ENCODE assay signal across 8 cellular contexts in genomic region chr4:40205259-40206198, GRCh38. TPM values are rescaled to one million over a fixed set of nuclear protein-coding genes. Genes with fewer than 3 reads are reported as not detected.
A peak's percentile ranks its signal among the peaks of the same experiment; 100 is the strongest.
DNase-seq lines count a peak whose midpoint lies in the region; ATAC-seq and TF ChIP-seq lines count a peak whose summit lies in the region.

No MANE protein-coding gene starts in this region.

- H3K27ac Mint-ChIP-seq in CD8-positive, alpha-beta T cell, result peak overlapping the region; percentile 92
- peak overlapping the region; percentile 98 for H3K27ac Mint-ChIP-seq in activated CD4-positive, alpha-beta memory T cell treated with anti-CD3 and anti-CD28 coated beads for 36 hours

- no peaks in the 10 kb centered on the region for H3K9me3 Mint-ChIP-seq in CD8-positive, alpha-beta T cell
- no peaks in the 10 kb centered on the region for H3K9me3 Mint-ChIP-seq in activated CD4-positive, alpha-beta memory T cell treated with anti-CD3 and anti-CD28 coated beads for 36 hours

- peak; percentile 32 for ATAC-seq in CD8-positive, alpha-beta T cell
- ATAC-seq in GM19397 (IDR thresholded peaks at IDR 0.05; ENCODE audit: unreplicated experiment) (peak; percentile 57), HG03439 (IDR thresholded peaks at IDR 0.05; ENCODE audit: unreplicated experiment) (peak; percentile 43)

- intact Hi-C loops in CD8-positive, alpha-beta T cell (cut with DNase I, micrococcal nuclease), result loop anchor here (1.0 to 2.0 kb wide), 3 partner anchors 9 to 55 kb away; no protein-coding TSS in a partner anchor
- intact Hi-C loops in activated CD4-positive, alpha-beta memory T cell treated with anti-CD3 and anti-CD28 coated beads for 36 hours (cut with micrococcal nuclease), result loop anchor here (1.0 to 10.0 kb wide), 6 partner anchors 9 to 1171 kb away; partner anchors contain the start of gene TMEM156

- H3K36me3 Mint-ChIP-seq in CD8-positive, alpha-beta T cell, result peaks cover 79% of the 10 kb centered on the region
- H3K36me3 Mint-ChIP-seq in activated CD4-positive, alpha-beta memory T cell treated with anti-CD3 and anti-CD28 coated beads for 36 hours, result peaks cover 70% of the 10 kb centered on the region

- peaks cover 47% of the 10 kb centered on the region for H3K4me1 ChIP-seq in CD8-positive, alpha-beta T cell (ENCODE audit: insufficient read depth, low read length)

- no peaks in the 10 kb centered on the region for H3K9me3 ChIP-seq in CD8-positive, alpha-beta T cell (ENCODE audit: low read length)

- no peak for TF ChIP-seq CTCF in CD8-positive, alpha-beta T cell (IDR thresholded peaks at IDR 0.05)

- DNase-seq in CD8-positive, alpha-beta T cell, result no peak
- peak; percentile 69 for DNase-seq in activated CD4-positive, alpha-beta memory T cell treated with anti-CD3 and anti-CD28 coated beads for 36 hours
- DNase-seq in pons (ENCODE audit: low spot score), result peak; percentile 72
- no peak for DNase-seq in iPS-NIHi11 (ENCODE audit: low spot score)
- no peak for DNase-seq in NCI-H774 (lab: John Stamatoyannopoulos, UW)
- no peak for DNase-seq in NCI-H146 (lab: John Stamatoyannopoulos, UW)

- H3K27ac ChIP-seq in CD8-positive, alpha-beta T cell (ENCODE audit: low read depth, low read length), result peak overlapping the region; percentile 22

- no peaks in the 10 kb centered on the region for H3K27me3 ChIP-seq in CD8-positive, alpha-beta T cell (ENCODE audit: insufficient read depth, low read length)

- peaks cover 70% of the 10 kb centered on the region for H3K4me1 Mint-ChIP-seq in CD8-positive, alpha-beta T cell (ENCODE audit: low read depth)
- peaks cover 61% of the 10 kb centered on the region for H3K4me1 Mint-ChIP-seq in activated CD4-positive, alpha-beta memory T cell treated with anti-CD3 and anti-CD28 coated beads for 36 hours (ENCODE audit: low read depth)

- CTCF ChIA-PET in CD8-positive, alpha-beta T cell (lab: Charles Lee), result interaction anchor here (0.7 to 13.6 kb wide), 15 partner anchors 10 to 149 kb away, joined by 3 to 114 read pairs (median 4); partner anchors contain the start of genes N4BP2 and RHOH
- CTCF ChIA-PET in activated CD4-positive, alpha-beta memory T cell treated with anti-CD3 and anti-CD28 coated beads for 36 hours (lab: Charles Lee), result interaction anchor here (0.6 to 3.5 kb wide), 11 partner anchors 10 to 111 kb away, joined by 3 to 24 read pairs (median 4); no protein-coding TSS in a partner anchor

- POLR2A ChIA-PET in CD8-positive, alpha-beta T cell (lab: Charles Lee), result interaction anchor here (0.8 to 14.7 kb wide), 17 partner anchors 8 to 237 kb away, joined by 3 to 210 read pairs (median 8); partner anchors contain the start of gene RHOH
- POLR2A ChIA-PET in activated CD4-positive, alpha-beta memory T cell treated with anti-CD3 and anti-CD28 coated beads for 36 hours (lab: Charles Lee), result interaction anchor here (0.7 to 6.1 kb wide), 19 partner anchors 8 to 451 kb away, joined by 3 to 133 read pairs (median 5); partner anchors contain the start of gene RHOH

- H3K36me3 ChIP-seq in CD8-positive, alpha-beta T cell (ENCODE audit: insufficient read depth, low read length), result peaks cover 7% of the 10 kb centered on the region

- H3K4me3 Mint-ChIP-seq in CD8-positive, alpha-beta T cell, result peak overlapping the region; percentile 97
- peak overlapping the region; percentile 93 for H3K4me3 Mint-ChIP-seq in activated CD4-positive, alpha-beta memory T cell treated with anti-CD3 and anti-CD28 coated beads for 36 hours

- peak overlapping the region; percentile 30 for H3K4me3 ChIP-seq in CD8-positive, alpha-beta T cell (ENCODE audit: low read depth, low read length)

- H3K27me3 Mint-ChIP-seq in CD8-positive, alpha-beta T cell (ENCODE audit: low read depth), result no peaks in the 10 kb centered on the region
- H3K27me3 Mint-ChIP-seq in activated CD4-positive, alpha-beta memory T cell treated with anti-CD3 and anti-CD28 coated beads for 36 hours, result no peaks in the 10 kb centered on the region

RNA-seq across cellular contexts. Expression of gene RHOH, which starts 8.7 kb away (rescaled TPM):
- 100 to 1,000 TPM; 533 to 539 TPM for total RNA-seq in CD8-positive, alpha-beta T cell
- total RNA-seq in activated CD4-positive, alpha-beta memory T cell treated with anti-CD3 and anti-CD28 coated beads for 36 hours, result 10 to 100 TPM; 97.5 to 98.6 TPM

Comparison
In these comparisons a context has a peak if more than half of its experiments do, and no peak if none do; other contexts are left out.
1. DNase-seq: peak in activated CD4-positive, alpha-beta memory T cell treated with anti-CD3 and anti-CD28 coated beads for 36 hours (single experiment) and pons (single experiment); none in CD8-positive, alpha-beta T cell (0 of 7), iPS-NIHi11 (single experiment), NCI-H774 (single experiment) and NCI-H146 (single experiment).
2. RNA of gene RHOH, which starts 8.7 kb away (total RNA-seq): 533 to 539 TPM in CD8-positive, alpha-beta T cell; 97.5 to 98.6 TPM in activated CD4-positive, alpha-beta memory T cell treated with anti-CD3 and anti-CD28 coated beads for 36 hours; every median in the first group is over 4 times any median in the second.
3. Peak in every context shown above with its lines, with median percentiles within 50 percentile points of each other: ATAC-seq.